17 cellular contexts compared by ENCODE assay signal in genomic region chrX:136652822-136653723, GRCh38. TPM values are rescaled to one million over a fixed set of nuclear protein-coding genes. Genes with fewer than 3 reads are reported as not detected.
DNase-seq lines count a peak whose midpoint lies in the region; ATAC-seq and TF ChIP-seq lines count a peak whose summit lies in the region.
"Had no signal": no experiment of that assay in that cellular context is flagged by ENCODE, and none has a peak within 500 bp of the region (broad histone marks: within the 10 kb centered on the region; RNA-seq: fewer than 3 reads in every experiment).

No MANE protein-coding gene starts in this region.

- TF ChIP-seq CTCF in choroid plexus epithelial cell (conservative IDR thresholded peaks at IDR 0.05; ENCODE audit: low read depth, low read length): no peak

- peaks cover 91% of the 10 kb centered on the region for H3K36me3 Mint-ChIP-seq in T-helper 1 cell treated with Interleukin-12 subunit alpha and Interleukin-12 subunit beta and Interleukin-4 antibody, amounts not matched to agents 30 μg/mL and 1 μg/mL, for 36 hours (ENCODE audit: low read depth)

- H3K4me3 ChIP-seq in choroid plexus epithelial cell (ENCODE audit: low read depth, low read length): no peak overlapping the region
- no peak overlapping the region for H3K4me3 ChIP-seq in subcutaneous abdominal adipose tissue (ENCODE audit: low read depth in 1 of 5, low read length in 5 of 5)
- H3K4me3 ChIP-seq: heart right ventricle, ovary, upper lobe of left lung had no signal

- peak overlapping the region; percentile 65 for H3K27ac ChIP-seq in subcutaneous abdominal adipose tissue (ENCODE audit: low read depth, low read length)
- H3K27ac ChIP-seq: heart right ventricle, ovary, upper lobe of left lung had no signal

- no peak overlapping the region for H3K9ac ChIP-seq in subcutaneous abdominal adipose tissue (ENCODE audit: low read length in 5 of 5)

- H3K9me3 ChIP-seq in subcutaneous abdominal adipose tissue (ENCODE audit: control insufficient read depth in 5 of 5, low read length in 5 of 5): no peaks in the 10 kb centered on the region
- H3K9me3 ChIP-seq: heart right ventricle, ovary, upper lobe of left lung had no signal

- H3K4me1 ChIP-seq in subcutaneous abdominal adipose tissue (ENCODE audit: control insufficient read depth in 5 of 5, insufficient read depth in 5 of 5, low read length in 5 of 5): peaks cover 4 to 22% (median 17%) of the 10 kb centered on the region in 5 donors
- H3K4me1 ChIP-seq: heart right ventricle, upper lobe of left lung had no signal

- H3K36me3 ChIP-seq in subcutaneous abdominal adipose tissue (ENCODE audit: control insufficient read depth in 5 of 5, insufficient read depth in 5 of 5, low read length in 5 of 5): peaks cover 0 to 2% (median 0%) of the 10 kb centered on the region in 5 donors
- H3K36me3 ChIP-seq: heart right ventricle, ovary, upper lobe of left lung had no signal

- ATAC-seq in GM21619 (IDR thresholded peaks at IDR 0.05; ENCODE audit: unreplicated experiment): no peak

- H3K4me1 Mint-ChIP-seq in T-helper 1 cell treated with Interleukin-12 subunit alpha and Interleukin-12 subunit beta and Interleukin-4 antibody, amounts not matched to agents 30 μg/mL and 1 μg/mL, for 36 hours (ENCODE audit: low read depth): peaks cover 54% of the 10 kb centered on the region

- peak; percentile 27 for DNase-seq in stimulated activated CD4-positive, alpha-beta T cell treated with anti-CD3 and anti-CD28 coated beads, Interleukin-4, amount 100 ng/mL, for 24 hours
- no peak for DNase-seq in stimulated activated CD4-positive, alpha-beta T cell treated with anti-CD3 and anti-CD28 coated beads, Interleukin-2, amount 100 ng/mL, for 24 hours
- DNase-seq in choroid plexus epithelial cell (ENCODE audit: low read depth) (peak; percentile 7), SK-N-DZ (ENCODE audit: low spot score) (no peak), NCI-H2196 (lab: John Stamatoyannopoulos, UW; ENCODE audit: unreplicated experiment) (no peak)
- DNase-seq: C1 segment of cervical spinal cord, heart right ventricle, midbrain, NCI-H1930, NCI-H69, ovary, upper lobe of left lung had no signal

- H3K27ac Mint-ChIP-seq in T-helper 1 cell treated with Interleukin-12 subunit alpha and Interleukin-12 subunit beta and Interleukin-4 antibody, amounts not matched to agents 30 μg/mL and 1 μg/mL, for 36 hours: peak overlapping the region; percentile 92

- peak overlapping the region; percentile 98 for H3K4me3 Mint-ChIP-seq in T-helper 1 cell treated with Interleukin-12 subunit alpha and Interleukin-12 subunit beta and Interleukin-4 antibody, amounts not matched to agents 30 μg/mL and 1 μg/mL, for 36 hours

- peaks cover 0 to 4% (median 0%) of the 10 kb centered on the region in 5 donors for H3K27me3 ChIP-seq in subcutaneous abdominal adipose tissue (ENCODE audit: control insufficient read depth in 5 of 5, insufficient read depth in 4 of 5, low read length in 5 of 5)
- H3K27me3 ChIP-seq: heart right ventricle, ovary, upper lobe of left lung had no signal

- H3K9me3 Mint-ChIP-seq in T-helper 1 cell treated with Interleukin-12 subunit alpha and Interleukin-12 subunit beta and Interleukin-4 antibody, amounts not matched to agents 30 μg/mL and 1 μg/mL, for 36 hours: no peaks in the 10 kb centered on the region

- H3K27me3 Mint-ChIP-seq in T-helper 1 cell treated with Interleukin-12 subunit alpha and Interleukin-12 subunit beta and Interleukin-4 antibody, amounts not matched to agents 30 μg/mL and 1 μg/mL, for 36 hours (ENCODE audit: low read depth): no peaks in the 10 kb centered on the region

RNA-seq across cellular contexts. Expression of gene CD40LG, which starts 5.1 kb away (rescaled TPM):
- polyA plus RNA-seq in SK-N-DZ (2014; cell fraction: cytosol; rRNA removed): not detected in 2 replicates
- not detected in 2 replicates for polyA plus RNA-seq in SK-N-DZ (2014; cell fraction: nucleus; rRNA removed)
- polyA plus RNA-seq: endothelial cell of umbilical vein, keratinocyte had no signal

Comparison
In these comparisons a context has a peak if more than half of its experiments do, and no peak if none do; other contexts are left out.
1. DNase-seq: peak in stimulated activated CD4-positive, alpha-beta T cell treated with anti-CD3 and anti-CD28 coated beads, Interleukin-4, amount 100 ng/mL, for 24 hours (single experiment) and choroid plexus epithelial cell (single experiment); none in stimulated activated CD4-positive, alpha-beta T cell treated with anti-CD3 and anti-CD28 coated beads, Interleukin-2, amount 100 ng/mL, for 24 hours (0 of 2), SK-N-DZ (single experiment) and NCI-H2196 (single experiment).